ENCODE assay signal across 8 cellular contexts in genomic region chr9:106298997-106299396, GRCh38.
"Had no signal": no experiment of that assay in that cellular context is flagged by ENCODE, and none has a peak within 500 bp of the region (broad histone marks: within the 10 kb centered on the region; RNA-seq: fewer than 3 reads in every experiment).

No MANE protein-coding gene starts in this region.

- H3K9me3 Mint-ChIP-seq: GM23338 had no signal

- H3K36me3 ChIP-seq: HAP-1 had no signal

- H3K4me2 ChIP-seq: GM23338, KMS-11 had no signal

- H3K27ac ChIP-seq: HL-60, KMS-11 had no signal

- H3K27me3 Mint-ChIP-seq: IgD-negative memory B cell had no signal

- H3K9ac ChIP-seq: KMS-11 had no signal

- H3K36me3 Mint-ChIP-seq: IgD-negative memory B cell had no signal

- DNase-seq: H7, HFFc6, KBM-7 had no signal

- H3K4me3 ChIP-seq: GM23338, HAP-1 had no signal

- H3K4me1 Mint-ChIP-seq: GM23338, IgD-negative memory B cell had no signal

- H2AFZ ChIP-seq: GM23338 had no signal

- H3K9me3 ChIP-seq: HAP-1 had no signal

- H3K4me3 Mint-ChIP-seq: GM23338, HFFc6, IgD-negative memory B cell had no signal

- H3K27ac Mint-ChIP-seq: GM23338, HFFc6, IgD-negative memory B cell had no signal
